ENCODE assay signal across 1 cellular context in the genomic region with DNA sequence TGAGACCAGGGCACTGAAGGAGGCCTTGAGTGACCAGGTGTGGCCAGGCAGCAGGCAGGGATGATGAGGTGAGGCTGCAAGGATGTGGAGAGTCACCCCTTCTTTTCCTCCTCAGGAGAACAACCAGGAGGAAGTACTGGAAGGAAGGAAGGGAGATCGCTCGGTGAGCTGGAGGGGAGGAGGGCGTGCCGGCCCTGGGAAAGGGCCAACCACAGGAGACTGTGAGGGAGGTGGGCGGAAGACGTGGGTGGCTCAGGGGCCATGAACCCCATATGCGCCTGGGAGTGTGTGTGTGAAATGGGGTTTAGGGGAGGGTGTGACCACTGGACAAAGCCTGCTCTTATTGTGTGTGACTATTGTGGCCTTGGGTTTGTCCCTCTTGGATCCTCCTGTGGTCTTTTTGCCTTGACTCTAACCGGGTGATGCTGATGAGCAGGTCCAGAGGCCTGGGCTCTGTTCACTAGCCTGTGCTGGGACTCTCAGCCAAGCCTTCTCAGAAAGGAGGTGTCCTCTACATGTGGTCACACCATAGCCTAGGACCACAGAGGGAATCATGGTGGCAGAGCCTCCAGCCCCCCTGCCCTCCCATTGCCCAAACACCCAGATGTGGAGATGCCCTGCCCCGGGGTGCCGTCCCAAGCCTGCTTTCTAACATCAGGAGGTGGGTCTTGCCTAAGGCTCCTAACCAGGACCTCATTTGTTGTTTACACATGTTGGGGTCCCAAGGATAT.
TF ChIP-seq lines count a peak whose summit lies in the region.

No MANE protein-coding gene starts in this region.

TF ChIP-seq in K562, 482 proteins besides CTCF, POLR2A, EP300 and RAD21:
- TF ChIP-seq ZNF561 (CRISPR knock-in tag; conservative IDR thresholded peaks at IDR 0.05) (no peak), EGR1 (conservative IDR thresholded peaks at IDR 0.05) (peak; percentile 79)
